In genomic region chr10:95304463-95304862, GRCh38 we compare ENCODE assay signal across 15 cellular contexts. TPM values are rescaled to one million over a fixed set of nuclear protein-coding genes. Genes with fewer than 3 reads are reported as not detected.
DNase-seq lines count a peak whose midpoint lies in the region; ATAC-seq, FAIRE-seq and TF ChIP-seq lines count a peak whose summit lies in the region.
"Had no signal": no experiment of that assay in that cellular context is flagged by ENCODE, and none has a peak within 500 bp of the region (broad histone marks: within the 10 kb centered on the region; RNA-seq: fewer than 3 reads in every experiment).

No MANE protein-coding gene starts in this region.

- H2BK12ac ChIP-seq in H1 (ENCODE audit: low read depth, low read length): no peak overlapping the region

- no peak for TF ChIP-seq EP300 in H1 (IDR thresholded peaks at IDR 0.05; ENCODE audit: borderline replicate concordance in 1 of 2, low read depth in 2 of 2, low read length in 2 of 2)

- H3K27me3 ChIP-seq in cardiac muscle cell (no peaks in the 10 kb centered on the region), PC-9 (ENCODE audit: insufficient read depth, low read depth) (no peaks in the 10 kb centered on the region), H1 (replicated peaks in 1 of 4; ENCODE audit: control insufficient read depth in 3 of 4, extremely low read depth in 1 of 4, insufficient read depth in 3 of 4, low read length in 3 of 4) (peaks cover 0 to 3% (median 0%) of the 10 kb centered on the region in 4 experiments; a peak in 1 of 7 replicates)
- H3K27me3 ChIP-seq: BLaER1 treated with 17β-estradiol and CSF1 and Interleukin-3, amounts not matched to agents 10 nM and 100 nM had no signal

- H3K4me2 ChIP-seq in PC-9 (peak overlapping the region; percentile 6; the same call in 1 of the 2 replicates), H1 (ENCODE audit: insufficient read depth in 1 of 2, low read depth in 2 of 2, low read length in 2 of 2) (peak overlapping the region in 1 of 2 experiments; percentile 29; a peak in 1 of 4 replicates)
- H3K4me2 ChIP-seq: BLaER1 treated with 17β-estradiol and CSF1 and Interleukin-3, amounts not matched to agents 10 nM and 100 nM had no signal

- H3K36me3 Mint-ChIP-seq in naive thymus-derived CD8-positive, alpha-beta T cell: no peaks in the 10 kb centered on the region
- H3K36me3 Mint-ChIP-seq: CD4-positive, CD25-positive, alpha-beta regulatory T cell had no signal

- FAIRE-seq in H1 (lab: Jason Lieb, UNC): no peak
- FAIRE-seq: HTR-8/SVneo had no signal

- H2AFZ ChIP-seq in PC-9: no peak overlapping the region
- no peak overlapping the region for H2AFZ ChIP-seq in H1 (ENCODE audit: low read length)
- H2AFZ ChIP-seq: GM23248 had no signal

- H3K36me3 ChIP-seq in cardiac muscle cell: no peaks in the 10 kb centered on the region
- no peaks in the 10 kb centered on the region for H3K36me3 ChIP-seq in PC-9 (ENCODE audit: low read depth)
- no peaks in the 10 kb centered on the region for H3K36me3 ChIP-seq in H1 (ENCODE audit: control insufficient read depth in 2 of 4, insufficient read depth in 4 of 4, low read length in 3 of 4)
- H3K36me3 ChIP-seq in mucosa of descending colon (ENCODE audit: low read depth): no peaks in the 10 kb centered on the region
- H3K36me3 ChIP-seq: BLaER1 treated with 17β-estradiol and CSF1 and Interleukin-3, amounts not matched to agents 10 nM and 100 nM had no signal

- no peaks in the 10 kb centered on the region for H3K79me1 ChIP-seq in H1 (ENCODE audit: low read depth, low read length)

- H3K4me3 ChIP-seq in cardiac muscle cell (no peak overlapping the region), PC-9 (no peak overlapping the region), H1 (ENCODE audit: extremely low read depth in 1 of 4, insufficient read depth in 2 of 4, low read depth in 3 of 4, low read length in 4 of 4) (no peak overlapping the region), mucosa of descending colon (no peak overlapping the region)
- H3K4me3 ChIP-seq: BLaER1 treated with 17β-estradiol and CSF1 and Interleukin-3, amounts not matched to agents 10 nM and 100 nM; GM23248 had no signal

- H3K4me3 Mint-ChIP-seq in naive thymus-derived CD8-positive, alpha-beta T cell: no peak overlapping the region
- H3K4me3 Mint-ChIP-seq: CD4-positive, CD25-positive, alpha-beta regulatory T cell; H9 had no signal

- no peaks in the 10 kb centered on the region; the same call in 1 of the 2 replicates for H3K23me2 ChIP-seq in H1 (ENCODE audit: low read depth, low read length)

- no peak overlapping the region for H2BK20ac ChIP-seq in H1 (ENCODE audit: low read length)

- no peak overlapping the region for H3K14ac ChIP-seq in H1 (ENCODE audit: insufficient read length)

- H3F3A ChIP-seq in PC-9 (ENCODE audit: insufficient read depth, low read depth): peaks cover 17% of the 10 kb centered on the region; the same call in 1 of the 2 replicates

- no peaks in the 10 kb centered on the region for H4K20me1 ChIP-seq in PC-9 (ENCODE audit: insufficient read depth)
- H4K20me1 ChIP-seq in H1 (replicated peaks in 1 of 2; ENCODE audit: control insufficient read depth in 1 of 2, insufficient read depth in 2 of 2, low read length in 2 of 2): no peaks in the 10 kb centered on the region
- H4K20me1 ChIP-seq: BLaER1 treated with 17β-estradiol and CSF1 and Interleukin-3, amounts not matched to agents 10 nM and 100 nM had no signal

- 42% methylated on average over 4 of the region's 4 CpGs; no CpG with 5 or more reads in 1 of the 2 experiments for WGBS in H1 (ENCODE audit: extremely low coverage in 1 of 2, insufficient coverage in 1 of 2, insufficient read length in 1 of 2, insufficient replicate concordance in 2 of 2, low coverage in 1 of 2, low lambda C conversion rate in 2 of 2, missing lambda C conversion rate in 1 of 2), 2 experiments

- H3K4ac ChIP-seq in H1 (replicated peaks; ENCODE audit: insufficient read length, low read depth, low read length): no peak overlapping the region

- H3K9me2 ChIP-seq in PC-9 (ENCODE audit: insufficient read depth): no peaks in the 10 kb centered on the region

- POLR2A ChIA-PET in PC-9 (lab: Charles Lee; ENCODE audit: unreplicated experiment) (no interaction called here), H1 (lab: Charles Lee; ENCODE audit: partially characterized antibody) (no interaction called here)
- POLR2A ChIA-PET in naive thymus-derived CD8-positive, alpha-beta T cell (lab: Charles Lee): no interaction called here

- no TSS peak for BruUV-seq in PC-9 (replicated peaks; lab: Mats Ljungman, UMichigan)

- peak; percentile 42 for ATAC-seq in mucosa of descending colon
- ATAC-seq in naive thymus-derived CD8-positive, alpha-beta T cell: no peak
- no peak for ATAC-seq in GM18498 (IDR thresholded peaks at IDR 0.05; ENCODE audit: unreplicated experiment)

- H3K79me2 ChIP-seq in PC-9 (ENCODE audit: low read depth): no peaks in the 10 kb centered on the region
- H3K79me2 ChIP-seq in H1 (ENCODE audit: control insufficient read depth in 1 of 2, insufficient read depth in 2 of 2, low read length in 2 of 2): no peaks in the 10 kb centered on the region

- peaks cover 0 to 2% (median 0%) of the 10 kb centered on the region in 5 donors for H3K27me3 Mint-ChIP-seq in naive thymus-derived CD8-positive, alpha-beta T cell

- H3K27ac Mint-ChIP-seq in naive thymus-derived CD8-positive, alpha-beta T cell: no peak overlapping the region
- H3K27ac Mint-ChIP-seq: CD4-positive, CD25-positive, alpha-beta regulatory T cell; H9 had no signal

- CTCF ChIA-PET in PC-9 (lab: Charles Lee) (no interaction called here), H1 (lab: Charles Lee; ENCODE audit: partially characterized antibody) (interaction anchor here (1.2 to 2.0 kb wide), 2 partner anchors 59 to 61 kb away, joined by 5 to 6 read pairs; no protein-coding TSS in a partner anchor)

- no peak overlapping the region for H2BK5ac ChIP-seq in H1 (ENCODE audit: low read depth, low read length)

- TF ChIP-seq CTCF in cardiac muscle cell (IDR thresholded peaks at IDR 0.05; ENCODE audit: low read depth, low read length): no peak
- no peak for TF ChIP-seq CTCF in PC-9 (conservative IDR thresholded peaks at IDR 0.05)
- no peak for TF ChIP-seq CTCF in H1 (IDR thresholded peaks at IDR 0.05; ENCODE audit: control extremely low read depth in 1 of 3, insufficient read depth in 1 of 3, low read depth in 1 of 3, low read length in 3 of 3)
- no peak for TF ChIP-seq CTCF in mucosa of descending colon (IDR thresholded peaks at IDR 0.05)

- H3K9me3 ChIP-seq in cardiac muscle cell (ENCODE audit: low read depth): no peaks in the 10 kb centered on the region
- H3K9me3 ChIP-seq in PC-9 (ENCODE audit: insufficient read depth, low read depth): no peaks in the 10 kb centered on the region
- H3K9me3 ChIP-seq in H1 (ENCODE audit: insufficient read depth in 2 of 2, low read depth in 1 of 2, low read length in 1 of 2): no peaks in the 10 kb centered on the region
- H3K9me3 ChIP-seq in mucosa of descending colon: no peaks in the 10 kb centered on the region
- H3K9me3 ChIP-seq: BLaER1 treated with 17β-estradiol and CSF1 and Interleukin-3, amounts not matched to agents 10 nM and 100 nM had no signal

- TF ChIP-seq POLR2A in H1 (IDR thresholded peaks at IDR 0.05; ENCODE audit: control extremely low read depth in 1 of 2, low read depth in 2 of 2, low read length in 2 of 2): no peak

- H3K56ac ChIP-seq in H1 (replicated peaks; ENCODE audit: insufficient read length, low read depth, low read length): no peak overlapping the region

- DNase-seq in cardiac muscle cell (ENCODE audit: low read depth in 1 of 2, low spot score in 1 of 2) (no peak), cardiac septum (ENCODE audit: low spot score) (no peak), PC-9 (no peak), H1 (ENCODE audit: low read depth in 1 of 2, low spot score in 2 of 2) (no peak), mucosa of descending colon (no peak), NCI-H2107 treated with DMSO at 0.1 percent for 48 hours (lab: John Stamatoyannopoulos, UW; ENCODE audit: unreplicated experiment) (no peak)
- no peak for DNase-seq in naive thymus-derived CD8-positive, alpha-beta T cell
- DNase-seq: CD4-positive, CD25-positive, alpha-beta regulatory T cell; DMS 273 treated with DMSO at 0.1 percent for 48 hours; GM23248; H9 had no signal

- no peaks in the 10 kb centered on the region for H3K9me3 Mint-ChIP-seq in naive thymus-derived CD8-positive, alpha-beta T cell
- H3K9me3 Mint-ChIP-seq: CD4-positive, CD25-positive, alpha-beta regulatory T cell; H9 had no signal

- no peak overlapping the region for H4K91ac ChIP-seq in H1 (replicated peaks; ENCODE audit: insufficient read length, low read length)

- TF ChIP-seq RAD21 in H1 (IDR thresholded peaks at IDR 0.05 in 1 of 2, conservative IDR thresholded peaks at IDR 0.05 in 1 of 2; ENCODE audit: low read depth in 2 of 2, low read length in 2 of 2): no peak

- H2BK120ac ChIP-seq in H1 (replicated peaks; ENCODE audit: low read depth, low read length): no peak overlapping the region

- no peak overlapping the region for H4K5ac ChIP-seq in H1 (ENCODE audit: insufficient read length, low read depth, low read length)

- no peak overlapping the region for H3K18ac ChIP-seq in H1 (ENCODE audit: extremely low read depth, low read length)

- H3K4me1 Mint-ChIP-seq in naive thymus-derived CD8-positive, alpha-beta T cell: peaks cover 0 to 5% (median 0%) of the 10 kb centered on the region in 4 donors
- H3K4me1 Mint-ChIP-seq: CD4-positive, CD25-positive, alpha-beta regulatory T cell had no signal

- H3K23ac ChIP-seq in H1 (ENCODE audit: insufficient read length): no peak overlapping the region

- H3K27ac ChIP-seq in cardiac muscle cell: peak overlapping the region; percentile 41
- H3K27ac ChIP-seq in PC-9: no peak overlapping the region
- H3K27ac ChIP-seq in H1 (ENCODE audit: low read depth, low read length): no peak overlapping the region
- H3K27ac ChIP-seq: 22Rv1; BLaER1 treated with 17β-estradiol and CSF1 and Interleukin-3, amounts not matched to agents 10 nM and 100 nM; GM23248 had no signal

- peaks cover 44% of the 10 kb centered on the region for H3K4me1 ChIP-seq in cardiac muscle cell (ENCODE audit: low read depth)
- peaks cover 32% of the 10 kb centered on the region for H3K4me1 ChIP-seq in PC-9 (replicated peaks; ENCODE audit: insufficient read depth)
- H3K4me1 ChIP-seq in H1 (replicated peaks in 1 of 4; ENCODE audit: control insufficient read depth in 3 of 4, insufficient read depth in 4 of 4, low read length in 3 of 4): peaks cover 0 to 10% (median 2%) of the 10 kb centered on the region in 4 experiments; a peak in 4 of 7 replicates
- peaks cover 27% of the 10 kb centered on the region for H3K4me1 ChIP-seq in mucosa of descending colon (ENCODE audit: low read depth)

- no peak overlapping the region for H2BK15ac ChIP-seq in H1 (ENCODE audit: low read length)

- intact Hi-C loops in cardiac septum (cut with DNase I) (no loop called here), PC-9 (cut with micrococcal nuclease; ENCODE audit: unreplicated experiment) (no loop called here), mucosa of descending colon (cut with DNase I, micrococcal nuclease) (no loop called here)

- no peak overlapping the region for H4K8ac ChIP-seq in H1 (ENCODE audit: extremely low read depth, insufficient read depth, low read length)

- H3K9ac ChIP-seq in H1 (replicated peaks in 1 of 4; ENCODE audit: extremely low read depth in 1 of 4, low read depth in 3 of 4, low read length in 3 of 4): no peak overlapping the region
- H3K9ac ChIP-seq: BLaER1 treated with 17β-estradiol and CSF1 and Interleukin-3, amounts not matched to agents 10 nM and 100 nM; GM23248 had no signal

- no peak overlapping the region for H2AK5ac ChIP-seq in H1 (ENCODE audit: low read depth, low read length)

RNA-seq across cellular contexts. Expression of gene PDLIM1, which starts 13.7 kb away (rescaled TPM):
- 75.7 and 96.3 TPM in 2 replicates for total RNA-seq in cardiac muscle cell
- 286 and 335 TPM in 2 replicates for polyA plus RNA-seq in cardiac muscle cell
- total RNA-seq in cardiac septum: 334 TPM
- 202 and 215 TPM in 2 replicates for total RNA-seq in PC-9 (2021)
- 245 and 264 TPM in 2 replicates for total RNA-seq in H1 (2021; fragmentation: NEBNext Ultra II Directional; extraction: Animal tissue kit (Norgen Biotek cat#: 25700))
- 169 and 199 TPM in 2 replicates for polyA plus RNA-seq in H1 (2011; rRNA removed)
- polyA plus RNA-seq in H1 (2011; cell fraction: cytosol; rRNA removed): 145 TPM
- 149 TPM for polyA plus RNA-seq in H1 (2011; cell fraction: nucleus; rRNA removed)
- polyA plus RNA-seq in H1 (2012, experiment 1 of 2): 232 to 293 TPM (median 265 TPM) in 4 replicates
- 278 TPM for polyA plus RNA-seq in H1 (2012, experiment 2 of 2)
- polyA plus RNA-seq in H1 (2013, experiment 1 of 2): 242 TPM
- 244 TPM for polyA plus RNA-seq in H1 (2013, experiment 2 of 2)
- polyA minus RNA-seq in H1 (2011; rRNA and poly(A)+ RNA removed): 142 and 150 TPM in 2 replicates
- 109 TPM for polyA minus RNA-seq in H1 (2011; cell fraction: cytosol; rRNA and poly(A)+ RNA removed)
- 70.1 TPM for polyA minus RNA-seq in H1 (2011; cell fraction: nucleus; rRNA and poly(A)+ RNA removed)
- total RNA-seq in mucosa of descending colon: 100 to 1,000 TPM; 177 to 434 (median 373) TPM
- total RNA-seq in naive thymus-derived CD8-positive, alpha-beta T cell: 1 to 10 TPM; 4.5 TPM
- polyA plus RNA-seq in naive thymus-derived CD8-positive, alpha-beta T cell: 10 to 100 TPM in 1 of 3 donors, 1 to 10 TPM in 1, under 1 TPM in 1; 0.48 to 15.2 (median 1.1) TPM

Comparison
In these comparisons a context has a peak if more than half of its experiments do, and no peak if none do; other contexts are left out.
1. RNA of gene PDLIM1, which starts 13.7 kb away (total RNA-seq): 177 to 434 TPM in mucosa of descending colon, 334 TPM in cardiac septum (single experiment), 245 to 264 TPM in H1, 202 to 215 TPM in PC-9 and 75.7 to 96.3 TPM in cardiac muscle cell; 4.5 TPM in naive thymus-derived CD8-positive, alpha-beta T cell; every median in the first group is over 10 times any median in the second.